1 cellular context compared by ENCODE assay signal in the genomic region with DNA sequence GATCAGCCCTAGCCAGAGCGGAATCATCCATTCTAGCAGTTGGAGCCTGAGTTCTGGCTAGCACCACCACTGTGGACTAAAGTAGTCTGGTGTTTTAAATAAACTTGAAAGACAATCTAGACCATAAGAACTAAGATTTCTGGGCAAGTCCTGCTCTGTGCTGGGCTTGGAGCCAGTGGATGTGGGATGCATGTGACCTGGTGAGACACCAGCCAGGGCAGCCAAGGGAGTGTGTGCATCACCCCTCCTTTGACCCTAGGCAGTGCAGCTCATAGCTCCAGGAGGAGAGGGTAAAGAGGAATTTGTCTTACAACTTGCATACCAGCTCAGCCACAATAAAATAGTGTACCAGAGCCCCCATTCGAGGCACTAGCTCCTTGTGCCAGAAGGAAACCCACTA.
TF ChIP-seq lines count a peak whose summit lies in the region.

No MANE protein-coding gene starts in this region.

TF ChIP-seq in endothelial cell of umbilical vein, 7 proteins besides CTCF, POLR2A, EP300 and RAD21:
- no peak for TF ChIP-seq POLR2AphosphoS5 (IDR thresholded peaks at IDR 0.05; ENCODE audit: insufficient read depth, low read depth, low read length)
- TF ChIP-seq FOS (IDR thresholded peaks at IDR 0.05; ENCODE audit: borderline replicate concordance, insufficient read depth, low read length): no peak
- TF ChIP-seq MYC (IDR thresholded peaks at IDR 0.05; ENCODE audit: low read depth, low read length): no peak
TF ChIP-seq in endothelial cell of umbilical vein: peak in this region for 0.
